9 cellular contexts compared by ENCODE assay signal in genomic region chr22:24107668-24108067, GRCh38.
DNase-seq lines count a peak whose midpoint lies in the region; ATAC-seq and TF ChIP-seq lines count a peak whose summit lies in the region.
"Had no signal": no experiment of that assay in that cellular context is flagged by ENCODE, and none has a peak within 500 bp of the region (broad histone marks: within the 10 kb centered on the region; RNA-seq: fewer than 3 reads in every experiment).

No MANE protein-coding gene starts in this region.

- H3K27ac ChIP-seq in dorsolateral prefrontal cortex = peak overlapping the region in 56 of 59 donors; percentile 34 to 94 (median 74)

- H3K27me3 ChIP-seq in dorsolateral prefrontal cortex = no peaks in the 10 kb centered on the region

- peaks cover 49% of the 10 kb centered on the region for H3K36me3 Mint-ChIP-seq in activated naive CD4-positive, alpha-beta T cell treated with anti-CD3 and anti-CD28 coated beads, Interleukin-2, amount 10 ng/mL, durations not matched to agents 7 days and 5 days
- peaks cover 15 to 30% of the 10 kb centered on the region in 2 donors for H3K36me3 Mint-ChIP-seq in activated naive CD4-positive, alpha-beta T cell treated with anti-CD3 and anti-CD28 coated beads, Interleukin-2, amount 50 U/mL, for 72 hours

- CTCF ChIA-PET in activated naive CD4-positive, alpha-beta T cell treated with anti-CD3 and anti-CD28 coated beads, Interleukin-2, amount 10 ng/mL, durations not matched to agents 7 days and 5 days (lab: Charles Lee) = interaction anchor here (0.8 to 3.3 kb wide), 6 partner anchors 13 to 140 kb away, joined by 3 to 17 read pairs (median 4); no protein-coding TSS in a partner anchor

- no peaks in the 10 kb centered on the region for H3K27me3 Mint-ChIP-seq in activated naive CD4-positive, alpha-beta T cell treated with anti-CD3 and anti-CD28 coated beads, Interleukin-2, amount 10 ng/mL, durations not matched to agents 7 days and 5 days
- H3K27me3 Mint-ChIP-seq: memory B cell had no signal

- no peak overlapping the region for H3K4me3 ChIP-seq in dorsolateral prefrontal cortex

- H3K9me3 Mint-ChIP-seq in activated naive CD4-positive, alpha-beta T cell treated with anti-CD3 and anti-CD28 coated beads, Interleukin-2, amount 10 ng/mL, durations not matched to agents 7 days and 5 days = peaks cover 5% of the 10 kb centered on the region
- no peaks in the 10 kb centered on the region for H3K9me3 Mint-ChIP-seq in activated naive CD4-positive, alpha-beta T cell treated with anti-CD3 and anti-CD28 coated beads, Interleukin-2, amount 50 U/mL, for 72 hours

- peak overlapping the region; percentile 73 for H3K27ac Mint-ChIP-seq in activated naive CD4-positive, alpha-beta T cell treated with anti-CD3 and anti-CD28 coated beads, Interleukin-2, amount 10 ng/mL, durations not matched to agents 7 days and 5 days
- H3K27ac Mint-ChIP-seq in activated naive CD4-positive, alpha-beta T cell treated with anti-CD3 and anti-CD28 coated beads, Interleukin-2, amount 50 U/mL, for 72 hours = peak overlapping the region in 1 of 2 donors; percentile 88
- H3K27ac Mint-ChIP-seq: memory B cell had no signal

- peak; percentile 29 for DNase-seq in activated naive CD4-positive, alpha-beta T cell treated with anti-CD3 and anti-CD28 coated beads, Interleukin-2, amount 10 ng/mL, durations not matched to agents 7 days and 5 days
- DNase-seq in activated naive CD4-positive, alpha-beta T cell treated with anti-CD3 and anti-CD28 coated beads, Interleukin-2, amount 50 U/mL, for 72 hours (ENCODE audit: low spot score in 2 of 2) = no peak
- peak; percentile 52 to 95 (median 86) for DNase-seq in dorsolateral prefrontal cortex
- DNase-seq in medulla oblongata (ENCODE audit: extremely low spot score) = peak; percentile 84
- peak; percentile 87 for DNase-seq in ureter (ENCODE audit: low spot score)
- DNase-seq in NCI-H2081 (lab: John Stamatoyannopoulos, UW) = no peak

- intact Hi-C loops in dorsolateral prefrontal cortex (cut with DNase I) = loop anchor here in 1 of 2 donors (5.0 kb wide), 1 partner anchor 50 kb away; no protein-coding TSS in a partner anchor

- no peak overlapping the region for H3K4me3 Mint-ChIP-seq in activated naive CD4-positive, alpha-beta T cell treated with anti-CD3 and anti-CD28 coated beads, Interleukin-2, amount 10 ng/mL, durations not matched to agents 7 days and 5 days
- H3K4me3 Mint-ChIP-seq: memory B cell had no signal

- no peak for ATAC-seq in activated naive CD4-positive, alpha-beta T cell treated with anti-CD3 and anti-CD28 coated beads, Interleukin-2, amount 50 U/mL, for 72 hours
- ATAC-seq in HG02840 (IDR thresholded peaks at IDR 0.05; ENCODE audit: low FRiP score, unreplicated experiment) (no peak), HG03039 (IDR thresholded peaks at IDR 0.05; ENCODE audit: unreplicated experiment) (no peak)

- peaks cover 33% of the 10 kb centered on the region for H3K4me1 Mint-ChIP-seq in activated naive CD4-positive, alpha-beta T cell treated with anti-CD3 and anti-CD28 coated beads, Interleukin-2, amount 10 ng/mL, durations not matched to agents 7 days and 5 days

- TF ChIP-seq CTCF in dorsolateral prefrontal cortex (IDR thresholded peaks at IDR 0.05 in 54 of 56, conservative IDR thresholded peaks at IDR 0.05 in 2 of 56; ENCODE audit: low read depth in 1 of 56, partially characterized antibody in 56 of 56) = peak in 11 of 56 donors; percentile 11 to 24 (median 15)

Comparison
In these comparisons a context has a peak if more than half of its experiments do, and no peak if none do; other contexts are left out.
1. DNase-seq: peak in activated naive CD4-positive, alpha-beta T cell treated with anti-CD3 and anti-CD28 coated beads, Interleukin-2, amount 10 ng/mL, durations not matched to agents 7 days and 5 days (single experiment), dorsolateral prefrontal cortex (10 of 10), medulla oblongata (single experiment) and ureter (single experiment); none in activated naive CD4-positive, alpha-beta T cell treated with anti-CD3 and anti-CD28 coated beads, Interleukin-2, amount 50 U/mL, for 72 hours (0 of 2) and NCI-H2081 (0 of 2).